Comparison of ENCODE assay signal across 20 cellular contexts in the genomic region with DNA sequence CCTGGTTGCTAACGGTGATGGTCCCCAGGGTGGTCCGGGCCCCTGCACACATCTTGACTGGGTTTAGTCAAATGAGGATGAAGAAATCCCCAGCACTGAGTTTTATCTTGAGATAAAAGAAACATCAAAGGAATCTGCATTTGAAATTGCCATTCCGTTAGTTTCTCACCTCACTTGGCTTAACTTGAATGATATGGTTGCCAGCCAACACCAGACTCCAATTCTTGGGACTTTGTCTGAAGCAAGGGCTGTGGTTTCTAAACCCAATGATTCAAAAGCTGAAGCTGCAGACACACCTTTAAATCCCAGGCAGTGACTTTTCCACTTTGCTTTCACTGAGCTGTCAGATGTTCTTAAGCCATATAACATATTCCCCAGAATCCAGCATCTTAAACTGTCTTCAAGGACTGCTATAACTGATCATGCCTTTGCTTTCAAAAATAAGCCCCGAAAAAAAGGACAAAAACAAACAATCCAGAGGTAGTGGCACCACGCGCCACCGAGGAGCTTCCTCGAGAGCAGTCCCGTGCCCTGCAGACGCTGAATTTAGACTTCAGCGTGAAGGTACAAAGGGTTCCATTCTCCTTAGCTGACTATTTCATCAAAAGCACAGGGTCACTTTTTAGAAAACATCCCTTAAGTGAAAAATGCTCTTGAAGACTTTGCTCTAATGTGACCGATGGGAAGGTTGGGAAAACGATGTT.
DNase-seq lines count a peak whose midpoint lies in the region; ATAC-seq and TF ChIP-seq lines count a peak whose summit lies in the region.
"Had no signal": no experiment of that assay in that cellular context is flagged by ENCODE, and none has a peak within 500 bp of the region (broad histone marks: within the 10 kb centered on the region; RNA-seq: fewer than 3 reads in every experiment).

No MANE protein-coding gene starts in this region.

- no peaks in the 10 kb centered on the region for H3K27me3 Mint-ChIP-seq in activated T-cell treated with anti-CD3 and anti-CD28 coated beads, Interleukin-2, amount 50 U/mL, for 4 hours (ENCODE audit: low read depth)
- H3K27me3 Mint-ChIP-seq in central memory CD8-positive, alpha-beta T cell: no peaks in the 10 kb centered on the region
- H3K27me3 Mint-ChIP-seq in Calu3 (ENCODE audit: unreplicated experiment): no peaks in the 10 kb centered on the region

- BruUV-seq in Calu3 (replicated peaks; lab: Mats Ljungman, UMichigan): no TSS peak

- H3K36me3 ChIP-seq in mesodermal cell (ENCODE audit: control insufficient read depth, insufficient read depth, low read length): no peaks in the 10 kb centered on the region
- H3K36me3 ChIP-seq: transverse colon had no signal

- CTCF ChIA-PET in Calu3 (lab: Charles Lee): interaction anchor here (0.7 kb wide), 1 partner anchor 10 kb away, joined by 3 read pairs; no protein-coding TSS in a partner anchor

- no peaks in the 10 kb centered on the region for H3K9me3 ChIP-seq in mesodermal cell (ENCODE audit: control insufficient read depth, low read length)
- H3K9me3 ChIP-seq: transverse colon had no signal

- intact Hi-C loops in Calu3 (cut with micrococcal nuclease; ENCODE audit: unreplicated experiment): no loop called here

- H3K27ac ChIP-seq in mesodermal cell (ENCODE audit: low read depth, low read length, severe bottlenecking) (peak overlapping the region; percentile 57), substantia nigra (ENCODE audit: low read depth, low read length, poor library complexity, severe bottlenecking) (peak overlapping the region; percentile 60)
- H3K27ac ChIP-seq: HL-60 had no signal

- peaks cover 62% of the 10 kb centered on the region for H3K4me1 Mint-ChIP-seq in activated T-cell treated with anti-CD3 and anti-CD28 coated beads, Interleukin-2, amount 50 U/mL, for 4 hours (ENCODE audit: low read depth)
- H3K4me1 Mint-ChIP-seq in central memory CD8-positive, alpha-beta T cell: peaks cover 65% of the 10 kb centered on the region
- peaks cover 9% of the 10 kb centered on the region for H3K4me1 Mint-ChIP-seq in Calu3 (ENCODE audit: low read depth, unreplicated experiment)

- no peak for TF ChIP-seq CTCF in Calu3 (IDR thresholded peaks at IDR 0.05; ENCODE audit: unreplicated experiment)

- peaks cover 7% of the 10 kb centered on the region for H3K36me3 Mint-ChIP-seq in activated T-cell treated with anti-CD3 and anti-CD28 coated beads, Interleukin-2, amount 50 U/mL, for 4 hours (ENCODE audit: insufficient read depth)
- no peaks in the 10 kb centered on the region for H3K36me3 Mint-ChIP-seq in central memory CD8-positive, alpha-beta T cell (ENCODE audit: insufficient read depth)
- no peaks in the 10 kb centered on the region for H3K36me3 Mint-ChIP-seq in Calu3 (ENCODE audit: insufficient read depth, unreplicated experiment)

- no peak for DNase-seq in activated T-cell treated with anti-CD3 and anti-CD28 coated beads, Interleukin-2, amount 50 U/mL, for 4 hours
- DNase-seq in activated T-cell treated with anti-CD3 and anti-CD28 coated beads for 4 hours: no peak
- DNase-seq in central memory CD8-positive, alpha-beta T cell (ENCODE audit: low spot score in 2 of 2): no peak
- DNase-seq in substantia nigra (lab: John Stamatoyannopoulos, UW): no peak
- DNase-seq in Calu3: no peak
- DNase-seq: activated CD8-positive, alpha-beta memory T cell treated with anti-CD3 and anti-CD28 coated beads, Interleukin-2, amount 50 U/mL, for 48 hours; central memory CD4-positive, alpha-beta T cell; H7; KBM-7; left cardiac atrium; NCI-H1048; NCI-H2081 treated with DMSO at 0.1 percent for 48 hours; NCI-H69; PC-3 had no signal

- no peak overlapping the region for H3K4me3 ChIP-seq in mesodermal cell (ENCODE audit: extremely low read depth, insufficient read depth, low read length, poor library complexity, severe bottlenecking)
- H3K4me3 ChIP-seq: transverse colon had no signal

- peaks cover 32% of the 10 kb centered on the region for H3K4me1 ChIP-seq in mesodermal cell (ENCODE audit: control insufficient read depth, insufficient read depth, low read length, poor library complexity, severe bottlenecking)

- H3K9me3 Mint-ChIP-seq in activated T-cell treated with anti-CD3 and anti-CD28 coated beads, Interleukin-2, amount 50 U/mL, for 4 hours: no peaks in the 10 kb centered on the region
- H3K9me3 Mint-ChIP-seq in central memory CD8-positive, alpha-beta T cell: no peaks in the 10 kb centered on the region
- H3K9me3 Mint-ChIP-seq in Calu3 (ENCODE audit: low read depth, unreplicated experiment): no peaks in the 10 kb centered on the region

- H3K27ac Mint-ChIP-seq in central memory CD8-positive, alpha-beta T cell (ENCODE audit: low read depth): peak overlapping the region; percentile 62
- no peak overlapping the region for H3K27ac Mint-ChIP-seq in Calu3 (ENCODE audit: unreplicated experiment)

- peak; percentile 28 to 37 for ATAC-seq in activated T-cell treated with anti-CD3 and anti-CD28 coated beads, Interleukin-2, amount 50 U/mL, for 4 hours
- no peak for ATAC-seq in central memory CD8-positive, alpha-beta T cell (replicated peaks; ENCODE audit: extremely low read depth, poor library complexity, severe bottlenecking)
- no peak for ATAC-seq in GM18907 (IDR thresholded peaks at IDR 0.05; ENCODE audit: unreplicated experiment)
- no peak for ATAC-seq in GM18861 (IDR thresholded peaks at IDR 0.05; ENCODE audit: unreplicated experiment)
- ATAC-seq: PC-3, SK-N-SH treated with all-trans-retinoic acid at 6 μM for 48 hours had no signal

- H3K4me3 Mint-ChIP-seq in activated T-cell treated with anti-CD3 and anti-CD28 coated beads, Interleukin-2, amount 50 U/mL, for 4 hours: no peak overlapping the region
- H3K4me3 Mint-ChIP-seq in central memory CD8-positive, alpha-beta T cell: no peak overlapping the region
- no peak overlapping the region for H3K4me3 Mint-ChIP-seq in Calu3 (ENCODE audit: low read depth, unreplicated experiment)

- WGBS in mesodermal cell (ENCODE audit: insufficient coverage in 2 of 2), 2 experiments: 87 to 88% methylated on average over 10 to 11 of the region's 13 CpGs

Comparison
In these comparisons a context has a peak if more than half of its experiments do, and no peak if none do; other contexts are left out.
1. ATAC-seq: peak in activated T-cell treated with anti-CD3 and anti-CD28 coated beads, Interleukin-2, amount 50 U/mL, for 4 hours (2 of 2); none in central memory CD8-positive, alpha-beta T cell (single experiment), GM18907 (single experiment) and GM18861 (single experiment).